In genomic region chr17:29177871-29178749, GRCh38 we compare ENCODE assay signal across 9 cellular contexts. TPM values are rescaled to one million over a fixed set of nuclear protein-coding genes. Genes with fewer than 3 reads are reported as not detected.
DNase-seq lines count a peak whose midpoint lies in the region; ATAC-seq and TF ChIP-seq lines count a peak whose summit lies in the region.
"Had no signal": no experiment of that assay in that cellular context is flagged by ENCODE, and none has a peak within 500 bp of the region (broad histone marks: within the 10 kb centered on the region; RNA-seq: fewer than 3 reads in every experiment).

No MANE protein-coding gene starts in this region.

- intact Hi-C loops in naive thymus-derived CD4-positive, alpha-beta T cell (cut with micrococcal nuclease): loop anchor here in 1 of 2 donors (1.0 to 5.0 kb wide), 2 partner anchors 23 to 226 kb away; partner anchors contain the start of gene PHF12

- H3K4me3 Mint-ChIP-seq in naive thymus-derived CD4-positive, alpha-beta T cell: peak overlapping the region; percentile 18 to 93 (median 90)

- H3K27me3 ChIP-seq in Loucy (ENCODE audit: insufficient read depth, low read length, poor library complexity, severe bottlenecking): no peaks in the 10 kb centered on the region
- no peaks in the 10 kb centered on the region for H3K27me3 ChIP-seq in duodenal mucosa (ENCODE audit: control insufficient read depth in 1 of 2, insufficient read depth in 2 of 2, low read length in 2 of 2)
- no peaks in the 10 kb centered on the region for H3K27me3 ChIP-seq in naive thymus-derived CD4-positive, alpha-beta T cell (ENCODE audit: control insufficient read depth in 2 of 2, insufficient read depth in 2 of 2, low read length in 2 of 2)

- no peaks in the 10 kb centered on the region for H3K36me3 Mint-ChIP-seq in naive thymus-derived CD4-positive, alpha-beta T cell

- H3K9me3 ChIP-seq in Loucy (ENCODE audit: insufficient read depth, low read depth, low read length) (no peaks in the 10 kb centered on the region), duodenal mucosa (ENCODE audit: control insufficient read depth in 1 of 2, low read length in 2 of 2) (no peaks in the 10 kb centered on the region)
- H3K9me3 ChIP-seq in naive thymus-derived CD4-positive, alpha-beta T cell (ENCODE audit: control insufficient read depth in 2 of 3, low read length in 3 of 3): no peaks in the 10 kb centered on the region

- H3K9me3 Mint-ChIP-seq in naive thymus-derived CD4-positive, alpha-beta T cell: no peaks in the 10 kb centered on the region

- no peaks in the 10 kb centered on the region for H3K79me2 ChIP-seq in Loucy (ENCODE audit: insufficient read depth, low read length)

- H3K9ac ChIP-seq in Loucy (ENCODE audit: low read depth, low read length, poor library complexity, severe bottlenecking): no peak overlapping the region
- peak overlapping the region; percentile 82 for H3K9ac ChIP-seq in duodenal mucosa (ENCODE audit: low read depth in 1 of 2, low read length in 2 of 2)

- peaks cover 12% of the 10 kb centered on the region for H3K4me1 ChIP-seq in Loucy (ENCODE audit: insufficient read depth, low read length, poor library complexity, severe bottlenecking)
- H3K4me1 ChIP-seq in duodenal mucosa (ENCODE audit: control insufficient read depth in 1 of 2, insufficient read depth in 2 of 2, low read length in 2 of 2): peaks cover 35 to 45% of the 10 kb centered on the region in 2 donors
- H3K4me1 ChIP-seq in naive thymus-derived CD4-positive, alpha-beta T cell (ENCODE audit: control insufficient read depth in 2 of 2, insufficient read depth in 2 of 2, low read length in 2 of 2): peaks cover 10 to 13% of the 10 kb centered on the region in 2 donors

- peak overlapping the region; percentile 63 for H3K4me2 ChIP-seq in Loucy (ENCODE audit: low read depth, low read length, poor library complexity, severe bottlenecking)

- H3F3A ChIP-seq in Loucy (ENCODE audit: low read depth): no peaks in the 10 kb centered on the region

- H3K36me3 ChIP-seq in Loucy (ENCODE audit: insufficient read depth, low read length) (no peaks in the 10 kb centered on the region), duodenal mucosa (ENCODE audit: control insufficient read depth in 1 of 2, insufficient read depth in 2 of 2, low read length in 2 of 2) (no peaks in the 10 kb centered on the region)
- no peaks in the 10 kb centered on the region for H3K36me3 ChIP-seq in naive thymus-derived CD4-positive, alpha-beta T cell (ENCODE audit: control insufficient read depth in 2 of 3, insufficient read depth in 3 of 3, low read length in 3 of 3)

- no peaks in the 10 kb centered on the region for H3K9me2 ChIP-seq in Loucy (replicated peaks; ENCODE audit: low read depth, low read length)

- no peak overlapping the region for H2AFZ ChIP-seq in Loucy (ENCODE audit: low read length)

- H3K27ac ChIP-seq in duodenal mucosa (ENCODE audit: low read depth, low read length): peak overlapping the region; percentile 86
- H3K27ac ChIP-seq in naive thymus-derived CD4-positive, alpha-beta T cell (ENCODE audit: low read depth, low read length): peak overlapping the region; percentile 27

- TF ChIP-seq CTCF in Loucy (conservative IDR thresholded peaks at IDR 0.05; ENCODE audit: low read length): no peak

- no peaks in the 10 kb centered on the region for H4K20me1 ChIP-seq in Loucy (ENCODE audit: insufficient read depth, low read length, poor library complexity, severe bottlenecking)

- peak; percentile 3 for DNase-seq in AG20443 (ENCODE audit: low spot score)
- no peak for DNase-seq in naive thymus-derived CD4-positive, alpha-beta T cell
- DNase-seq in anterior cingulate cortex (lab: John Stamatoyannopoulos, UW): no peak
- no peak for DNase-seq in SIG-M5 (lab: John Stamatoyannopoulos, UW)
- no peak for DNase-seq in activated gamma-delta T cell (lab: John Stamatoyannopoulos, UW)
- DNase-seq: NCI-H1105 treated with DMSO at 0.1 percent for 48 hours had no signal

- no peak for ATAC-seq in naive thymus-derived CD4-positive, alpha-beta T cell
- no peak for ATAC-seq in HG03457 (IDR thresholded peaks at IDR 0.05; ENCODE audit: unreplicated experiment)

- CTCF ChIA-PET in naive thymus-derived CD4-positive, alpha-beta T cell (lab: Charles Lee): interaction anchor here (1.1 to 13.5 kb wide), 4 partner anchors 34 to 116 kb away, joined by 4 to 230 read pairs (median 20); partner anchors contain the start of gene NUFIP2

- peak overlapping the region in 8 of 9 donors; percentile 12 to 95 (median 89) for H3K27ac Mint-ChIP-seq in naive thymus-derived CD4-positive, alpha-beta T cell

- H3K4me3 ChIP-seq in Loucy (ENCODE audit: low read length, poor library complexity, severe bottlenecking) (no peak overlapping the region), duodenal mucosa (ENCODE audit: low read depth in 1 of 2, low read length in 2 of 2) (peak overlapping the region; percentile 68 to 74)
- H3K4me3 ChIP-seq in naive thymus-derived CD4-positive, alpha-beta T cell (ENCODE audit: low read length): no peak overlapping the region

- POLR2A ChIA-PET in naive thymus-derived CD4-positive, alpha-beta T cell (lab: Charles Lee): interaction anchor here (0.5 to 3.3 kb wide), 7 partner anchors 7 to 54 kb away, joined by 3 to 27 read pairs (median 3); no protein-coding TSS in a partner anchor

- H3K4me1 Mint-ChIP-seq in naive thymus-derived CD4-positive, alpha-beta T cell: peaks cover 5 to 33% (median 19%) of the 10 kb centered on the region in 7 donors

- H3K27me3 Mint-ChIP-seq in naive thymus-derived CD4-positive, alpha-beta T cell: peaks cover 0 to 8% (median 0%) of the 10 kb centered on the region in 5 donors

RNA-seq across cellular contexts. Expression of gene MYO18A, which starts 2.1 kb away (rescaled TPM):
- total RNA-seq in naive thymus-derived CD4-positive, alpha-beta T cell: 100 to 1,000 TPM in 3 of 5 experiments, 10 to 100 TPM in 2; 89.5 to 144 (median 103) TPM
- polyA plus RNA-seq in naive thymus-derived CD4-positive, alpha-beta T cell: 10 to 100 TPM; 10.2 to 23.2 TPM

Comparison
In these comparisons a context has a peak if more than half of its experiments do, and no peak if none do; other contexts are left out.
1. H3K4me3 ChIP-seq: peak in duodenal mucosa (2 of 2); none in Loucy (single experiment) and naive thymus-derived CD4-positive, alpha-beta T cell (single experiment).